1 cellular context compared by ENCODE assay signal in genomic region chr9:125401317-125401716, GRCh38.
TF ChIP-seq lines count a peak whose summit lies in the region.

No MANE protein-coding gene starts in this region.

TF ChIP-seq in IMR-90, 13 proteins besides CTCF, POLR2A, EP300 and RAD21 (continued from another document):
- TF ChIP-seq USF2 (IDR thresholded peaks at IDR 0.05; ENCODE audit: low read depth, low read length): no peak
